ENCODE assay signal across 8 cellular contexts in genomic region chr9:6080154-6080716, GRCh38.
DNase-seq lines count a peak whose midpoint lies in the region; ATAC-seq and TF ChIP-seq lines count a peak whose summit lies in the region.

No MANE protein-coding gene starts in this region.

- ATAC-seq in GM21576 (IDR thresholded peaks at IDR 0.05; ENCODE audit: unreplicated experiment): peak; percentile 80

- TF ChIP-seq POLR2A in Raji (IDR thresholded peaks at IDR 0.05; ENCODE audit: insufficient read depth, low read depth, low read length): peak; percentile 58

- DNase-seq in COLO668 (lab: John Stamatoyannopoulos, UW; ENCODE audit: unreplicated experiment): peak; percentile 96
- peak; percentile 89 for DNase-seq in LoVo (ENCODE audit: low spot score)
- peak; percentile 73 for DNase-seq in activated naive CD4-positive, alpha-beta T cell treated with anti-CD3 and anti-CD28 coated beads, Interleukin-2, amount 50 U/mL, for 16 hours
- DNase-seq in germinal center (ENCODE audit: low spot score): peak; percentile 77
- peak; percentile 56 for DNase-seq in occipital lobe (lab: John Stamatoyannopoulos, UW)
- DNase-seq in superior temporal gyrus (ENCODE audit: extremely low spot score): peak; percentile 39

Comparison
In these comparisons a context has a peak if more than half of its experiments do, and no peak if none do; other contexts are left out.
1. Peak in every context shown above with its lines: DNase-seq and ATAC-seq.
2. DNase-seq: peak in every context shown above with its lines; median percentile 96 in COLO668; 89 in LoVo; 77 in germinal center; 73 in activated naive CD4-positive, alpha-beta T cell treated with anti-CD3 and anti-CD28 coated beads, Interleukin-2, amount 50 U/mL, for 16 hours; 56 in occipital lobe; 39 in superior temporal gyrus.